Comparison of ENCODE assay signal across 8 cellular contexts in genomic region chr19:8506402-8506957, GRCh38. TPM values are rescaled to one million over a fixed set of nuclear protein-coding genes. Genes with fewer than 3 reads are reported as not detected.
DNase-seq lines count a peak whose midpoint lies in the region; FAIRE-seq and TF ChIP-seq lines count a peak whose summit lies in the region.

No MANE protein-coding gene starts in this region.

- no peak for TF ChIP-seq CTCF in foreskin fibroblast (IDR thresholded peaks at IDR 0.05; ENCODE audit: low read depth, low read length)
- TF ChIP-seq CTCF in sigmoid colon (IDR thresholded peaks at IDR 0.05) = no peak

- peaks cover 6% of the 10 kb centered on the region for H3K36me3 ChIP-seq in SJSA1
- H3K36me3 ChIP-seq in sigmoid colon = peaks cover 0 to 12% (median 0%) of the 10 kb centered on the region in 4 donors

- H3K27me3 ChIP-seq in SJSA1 (replicated peaks) = no peaks in the 10 kb centered on the region
- H3K27me3 ChIP-seq in sigmoid colon = no peaks in the 10 kb centered on the region

- H3K4me3 ChIP-seq in SJSA1 = peak overlapping the region; percentile 43
- H3K4me3 ChIP-seq in foreskin fibroblast (ENCODE audit: low read depth in 1 of 2, low read length in 2 of 2) = peak overlapping the region; percentile 58 to 59
- peak overlapping the region; percentile 23 to 59 (median 54) for H3K4me3 ChIP-seq in sigmoid colon

- FAIRE-seq in GM19239 (lab: Jason Lieb, UNC) = no peak

- TF ChIP-seq EP300 in sigmoid colon (IDR thresholded peaks at IDR 0.05) = no peak

- intact Hi-C loops in sigmoid colon (cut with DNase I) = loop anchor here (1.0 to 5.0 kb wide), 3 partner anchors 94 to 152 kb away; partner anchors contain the start of gene MARCHF2

- DNase-seq in NCI-H345 (lab: John Stamatoyannopoulos, UW) (peak; percentile 24), NCI-H345 treated with DMSO at 0.1 percent for 48 hours (lab: John Stamatoyannopoulos, UW; ENCODE audit: unreplicated experiment) (no peak), SJSA1 (ENCODE audit: low read depth in 1 of 2, low spot score in 2 of 2) (no peak), foreskin fibroblast (no peak), sigmoid colon (no peak), GM19239 (ENCODE audit: insufficient read length, low spot score) (no peak), NCI-H1694 (lab: John Stamatoyannopoulos, UW) (no peak), foreskin melanocyte (no peak)

- 14 to 34% methylated on average over 18 of the region's 18 CpGs for WGBS in sigmoid colon, 2 donors

- no peak overlapping the region for H3K27ac ChIP-seq in SJSA1
- peak overlapping the region in 3 of 4 donors; percentile 8 to 43 (median 8) for H3K27ac ChIP-seq in sigmoid colon

- TF ChIP-seq POLR2A in sigmoid colon (IDR thresholded peaks at IDR 0.05) = no peak

- no peaks in the 10 kb centered on the region for H3K9me3 ChIP-seq in SJSA1 (replicated peaks)
- H3K9me3 ChIP-seq in sigmoid colon = no peaks in the 10 kb centered on the region

- peaks cover 8% of the 10 kb centered on the region for H3K4me1 ChIP-seq in SJSA1 (replicated peaks)
- H3K4me1 ChIP-seq in sigmoid colon = peaks cover 0 to 22% (median 13%) of the 10 kb centered on the region in 4 donors

RNA-seq across cellular contexts. Expression of gene PRAM1, which starts 4.0 kb away (rescaled TPM):
- not detected in 2 replicates for total RNA-seq in SJSA1 (2014; rRNA removed; shearing (Covaris generic))
- total RNA-seq in sigmoid colon = 1 to 10 TPM in 1 of 4 donors, under 1 TPM in 2, not detected in 1; 0.16 to 1.1 (median 0.36) TPM
- 1 to 10 TPM in 1 of 3 donors, under 1 TPM in 2; 0.60 to 1.5 (median 0.69) TPM for polyA plus RNA-seq in sigmoid colon

RNA-seq across cellular contexts. Expression of gene ZNF414, which starts 7.5 kb away (rescaled TPM):
- total RNA-seq in SJSA1 (2014; rRNA removed; shearing (Covaris generic)) = 0.25 and 5.4 TPM in 2 replicates
- 10 to 100 TPM in 2 of 4 donors, 1 to 10 TPM in 2; 3.6 to 18.9 (median 10.9) TPM for total RNA-seq in sigmoid colon
- polyA plus RNA-seq in sigmoid colon = 10 to 100 TPM; 17.1 to 31.0 (median 24.0) TPM
